8 cellular contexts compared by ENCODE assay signal in genomic region chr7:139230774-139231512, GRCh38.
DNase-seq lines count a peak whose midpoint lies in the region; ATAC-seq and TF ChIP-seq lines count a peak whose summit lies in the region.

TSS of gene UBN2 (plus strand) at chr7:139231237. CDS start at chr7:139231485, 248 bp downstream.

- DNase-seq in D341Med (ENCODE audit: low spot score) (peak; percentile 97), HuH-7 (ENCODE audit: low spot score) (peak; percentile 97), epidermal melanocyte (ENCODE audit: insufficient read length, low spot score) (peak; percentile 98), middle frontal gyrus (ENCODE audit: extremely low spot score, low spot score) (peak; percentile 97)
- peak; percentile 97 for DNase-seq in activated CD8-positive, alpha-beta memory T cell treated with anti-CD3 and anti-CD28 coated beads, Interleukin-2, amount 50 U/mL, for 48 hours
- peak; percentile 89 to 95 for DNase-seq in stimulated activated CD8-positive, alpha-beta memory T cell treated with anti-CD3 and anti-CD28 coated beads, Interleukin-2, amount 100 ng/mL, for 48 hours (ENCODE audit: low read depth in 2 of 2)

- H3K27ac ChIP-seq in OCI-LY3 (ENCODE audit: low read length), result peak within 1 kb of the TSS; percentile 49

- H3K9me3 ChIP-seq in OCI-LY3 (ENCODE audit: insufficient read depth, low read length), result no peaks in the 10 kb centered on the region

- H3K4me3 ChIP-seq in OCI-LY3 (ENCODE audit: low read length), result peak within 1 kb of the TSS; percentile 90

- H3K9ac ChIP-seq in OCI-LY3 (ENCODE audit: low read length), result peak within 1 kb of the TSS; percentile 82

- peak; percentile 93 for ATAC-seq in GM21515 (IDR thresholded peaks at IDR 0.05; ENCODE audit: unreplicated experiment)

- H3K27me3 ChIP-seq in OCI-LY3 (ENCODE audit: low read depth, low read length), result 0 out of 2 replicates have a peak, but pooled peaks cover 7% of the 10 kb centered on the region

- TF ChIP-seq CTCF in OCI-LY3 (IDR thresholded peaks at IDR 0.05; ENCODE audit: low read depth, low read length), result no peak

- H3K4me2 ChIP-seq in OCI-LY3 (ENCODE audit: low read length), result peak within 1 kb of the TSS; percentile 90

- H3K4me1 ChIP-seq in OCI-LY3 (ENCODE audit: low read length), result peaks cover 15% of the 10 kb centered on the region

- peak within 1 kb of the TSS; percentile 94 for H2AFZ ChIP-seq in OCI-LY3 (ENCODE audit: low read depth, low read length)

- peaks cover 32% of the 10 kb centered on the region for H3K79me2 ChIP-seq in OCI-LY3 (ENCODE audit: low read length)

- H3K36me3 ChIP-seq in OCI-LY3 (replicated peaks; ENCODE audit: low read depth, low read length), result no peaks in the 10 kb centered on the region

- H4K20me1 ChIP-seq in OCI-LY3 (ENCODE audit: insufficient read depth, low read length), result peaks cover 9% of the 10 kb centered on the region

Comparison
In these comparisons a context has a peak if more than half of its experiments do, and no peak if none do; other contexts are left out.
1. Peak in every context shown above with its lines: DNase-seq, ATAC-seq, H3K4me3 ChIP-seq and H3K27ac ChIP-seq.